8 cellular contexts compared by ENCODE assay signal in genomic region chrX:19747672-19748610, GRCh38.
DNase-seq lines count a peak whose midpoint lies in the region; ATAC-seq and TF ChIP-seq lines count a peak whose summit lies in the region.

No MANE protein-coding gene starts in this region.

- peak overlapping the region; percentile 85 to 99 (median 97) for H3K27ac Mint-ChIP-seq in CD4-positive, alpha-beta memory T cell
- H3K27ac Mint-ChIP-seq in T-cell (peak overlapping the region; percentile 98 to 99), nephron progenitor cell (no peak overlapping the region)
- peak overlapping the region; percentile 92 for H3K27ac Mint-ChIP-seq in activated naive CD8-positive, alpha-beta T cell treated with anti-CD3 and anti-CD28 coated beads for 36 hours

- TF ChIP-seq CTCF in nephron progenitor cell (IDR thresholded peaks at IDR 0.05): no peak

- ATAC-seq in HG02642 (IDR thresholded peaks at IDR 0.05; ENCODE audit: poor library complexity, unreplicated experiment) (peak; percentile 44), T-cell (replicated peaks in 1 of 4) (peak; percentile 85 to 91 (median 88))

- peaks cover 15 to 45% of the 10 kb centered on the region in 2 donors for H3K36me3 Mint-ChIP-seq in CD4-positive, alpha-beta memory T cell
- H3K36me3 Mint-ChIP-seq in T-cell (peaks cover 5% of the 10 kb centered on the region), nephron progenitor cell (ENCODE audit: low read depth) (no peaks in the 10 kb centered on the region)
- H3K36me3 Mint-ChIP-seq in activated naive CD8-positive, alpha-beta T cell treated with anti-CD3 and anti-CD28 coated beads for 36 hours: peaks cover 40% of the 10 kb centered on the region

- H3K27ac ChIP-seq in CD4-positive, alpha-beta memory T cell (ENCODE audit: low read depth, low read length): peak overlapping the region; percentile 60

- no peaks in the 10 kb centered on the region for H3K9me3 ChIP-seq in CD4-positive, alpha-beta memory T cell (ENCODE audit: control insufficient read depth in 1 of 2, low read length in 2 of 2)

- H3K9me3 Mint-ChIP-seq in CD4-positive, alpha-beta memory T cell: peaks cover 0 to 13% (median 2%) of the 10 kb centered on the region in 8 donors
- H3K9me3 Mint-ChIP-seq in T-cell (peaks cover 0 to 3% (median 0%) of the 10 kb centered on the region in 3 donors), nephron progenitor cell (peaks cover 48% of the 10 kb centered on the region)
- H3K9me3 Mint-ChIP-seq in activated naive CD8-positive, alpha-beta T cell treated with anti-CD3 and anti-CD28 coated beads for 36 hours: peaks cover 2% of the 10 kb centered on the region

- peaks cover 6% of the 10 kb centered on the region for H3K36me3 ChIP-seq in CD4-positive, alpha-beta memory T cell (ENCODE audit: insufficient read depth, low read length)

- peak; percentile 83 to 89 (median 85) for DNase-seq in CD4-positive, alpha-beta memory T cell
- peak; percentile 62 to 90 (median 78) for DNase-seq in T-cell
- peak; percentile 69 for DNase-seq in activated naive CD8-positive, alpha-beta T cell treated with anti-CD3 and anti-CD28 coated beads for 36 hours
- peak; percentile 49 for DNase-seq in stimulated activated CD8-positive, alpha-beta memory T cell treated with anti-CD3 and anti-CD28 coated beads, Interleukin-12 subunit alpha, Interleukin-12 subunit beta, amount 100 ng/mL, for 1 hour (ENCODE audit: low read depth)
- no peak for DNase-seq in amniotic stem cell (lab: John Stamatoyannopoulos, UW)
- DNase-seq in NCI-H2029 treated with DMSO at 0.1 percent for 48 hours (lab: John Stamatoyannopoulos, UW): no peak
- DNase-seq in nephron progenitor cell: no peak

- CTCF ChIA-PET in CD4-positive, alpha-beta memory T cell (lab: Charles Lee; ENCODE audit: partially characterized antibody): interaction anchor here (0.5 to 1.5 kb wide), 7 partner anchors 10 to 138 kb away, joined by 3 to 9 read pairs (median 4); no protein-coding TSS in a partner anchor
- CTCF ChIA-PET in T-cell (lab: Charles Lee): interaction anchor here (0.6 to 3.3 kb wide), 7 partner anchors 26 to 92 kb away, joined by 3 to 16 read pairs (median 4); no protein-coding TSS in a partner anchor

- H3K4me1 ChIP-seq in CD4-positive, alpha-beta memory T cell (ENCODE audit: insufficient read depth, low read length): peaks cover 100% of the 10 kb centered on the region

- peak overlapping the region; percentile 28 to 88 (median 68) for H3K4me3 Mint-ChIP-seq in CD4-positive, alpha-beta memory T cell
- H3K4me3 Mint-ChIP-seq in T-cell (peak overlapping the region; percentile 15 to 66 (median 26)), nephron progenitor cell (no peak overlapping the region)
- peak overlapping the region; percentile 63 for H3K4me3 Mint-ChIP-seq in activated naive CD8-positive, alpha-beta T cell treated with anti-CD3 and anti-CD28 coated beads for 36 hours

- no peaks in the 10 kb centered on the region for H3K27me3 Mint-ChIP-seq in CD4-positive, alpha-beta memory T cell
- H3K27me3 Mint-ChIP-seq in T-cell (no peaks in the 10 kb centered on the region), nephron progenitor cell (ENCODE audit: low read depth, poor library complexity) (peaks cover 4% of the 10 kb centered on the region)
- no peaks in the 10 kb centered on the region for H3K27me3 Mint-ChIP-seq in activated naive CD8-positive, alpha-beta T cell treated with anti-CD3 and anti-CD28 coated beads for 36 hours

- H3K4me1 Mint-ChIP-seq in CD4-positive, alpha-beta memory T cell: peaks cover 63 to 99% (median 86%) of the 10 kb centered on the region in 4 donors
- H3K4me1 Mint-ChIP-seq in T-cell (peaks cover 81 to 98% (median 95%) of the 10 kb centered on the region in 3 donors), nephron progenitor cell (peaks cover 16% of the 10 kb centered on the region)
- H3K4me1 Mint-ChIP-seq in activated naive CD8-positive, alpha-beta T cell treated with anti-CD3 and anti-CD28 coated beads for 36 hours: peaks cover 81% of the 10 kb centered on the region

- intact Hi-C loops in CD4-positive, alpha-beta memory T cell (cut with micrococcal nuclease): loop anchor here (2.0 to 10.0 kb wide), 7 partner anchors 29 to 247 kb away; partner anchors contain the start of gene BCLAF3

- no peaks in the 10 kb centered on the region for H3K27me3 ChIP-seq in CD4-positive, alpha-beta memory T cell (ENCODE audit: insufficient read depth, low read length)

- H3K4me3 ChIP-seq in CD4-positive, alpha-beta memory T cell (ENCODE audit: low read length in 2 of 2): peak overlapping the region in 1 of 2 donors; percentile 4

- POLR2A ChIA-PET in CD4-positive, alpha-beta memory T cell (lab: Charles Lee; ENCODE audit: partially characterized antibody): interaction anchor here (0.6 to 10.3 kb wide), 27 partner anchors 9 to 142 kb away, joined by 3 to 109 read pairs (median 7); partner anchors contain the start of gene SH3KBP1
- POLR2A ChIA-PET in T-cell (lab: Charles Lee): interaction anchor here (0.6 to 1.2 kb wide), 4 partner anchors 10 to 393 kb away, joined by 3 to 4 read pairs (median 3); partner anchors contain the start of gene EIF1AX (in 1 of the 2)

Comparison
In these comparisons a context has a peak if more than half of its experiments do, and no peak if none do; other contexts are left out.
1. DNase-seq: peak in CD4-positive, alpha-beta memory T cell (5 of 5), T-cell (34 of 34), activated naive CD8-positive, alpha-beta T cell treated with anti-CD3 and anti-CD28 coated beads for 36 hours (single experiment) and stimulated activated CD8-positive, alpha-beta memory T cell treated with anti-CD3 and anti-CD28 coated beads, Interleukin-12 subunit alpha, Interleukin-12 subunit beta, amount 100 ng/mL, for 1 hour (single experiment); none in amniotic stem cell (single experiment), NCI-H2029 treated with DMSO at 0.1 percent for 48 hours (single experiment) and nephron progenitor cell (single experiment).